1 cellular context compared by ENCODE assay signal in genomic region chr19:17837972-17838371, GRCh38.
TF ChIP-seq lines count a peak whose summit lies in the region.

No MANE protein-coding gene starts in this region.

TF ChIP-seq in WTC11, 78 proteins besides CTCF, POLR2A, EP300 and RAD21:
- no peak for TF ChIP-seq ZSCAN18 (CRISPR knock-in tag; IDR thresholded peaks at IDR 0.05)
- no peak for TF ChIP-seq AFF4 (CRISPR knock-in tag; IDR thresholded peaks at IDR 0.05; ENCODE audit: borderline replicate concordance)
- no peak for TF ChIP-seq OVOL2 (CRISPR knock-in tag; IDR thresholded peaks at IDR 0.05; ENCODE audit: borderline replicate concordance)
- no peak for TF ChIP-seq HMGXB4 (CRISPR knock-in tag; IDR thresholded peaks at IDR 0.05)
- TF ChIP-seq ARID4B (CRISPR knock-in tag; IDR thresholded peaks at IDR 0.05; ENCODE audit: borderline replicate concordance), result no peak
- TF ChIP-seq ZNF219 (CRISPR knock-in tag; IDR thresholded peaks at IDR 0.05; ENCODE audit: borderline replicate concordance), result no peak
- no peak for TF ChIP-seq ZBTB43 (CRISPR knock-in tag; IDR thresholded peaks at IDR 0.05)
- no peak for TF ChIP-seq ZBTB21 (CRISPR knock-in tag; IDR thresholded peaks at IDR 0.05; ENCODE audit: borderline replicate concordance)
- TF ChIP-seq SP1 (CRISPR knock-in tag; conservative IDR thresholded peaks at IDR 0.05), result no peak
- TF ChIP-seq ZNF423 (CRISPR knock-in tag; IDR thresholded peaks at IDR 0.05), result no peak
- no peak for TF ChIP-seq AR (CRISPR knock-in tag; IDR thresholded peaks at IDR 0.05)
TF ChIP-seq in WTC11: peak in this region for 0.
